Comparison of ENCODE assay signal across 23 cellular contexts in the genomic region with DNA sequence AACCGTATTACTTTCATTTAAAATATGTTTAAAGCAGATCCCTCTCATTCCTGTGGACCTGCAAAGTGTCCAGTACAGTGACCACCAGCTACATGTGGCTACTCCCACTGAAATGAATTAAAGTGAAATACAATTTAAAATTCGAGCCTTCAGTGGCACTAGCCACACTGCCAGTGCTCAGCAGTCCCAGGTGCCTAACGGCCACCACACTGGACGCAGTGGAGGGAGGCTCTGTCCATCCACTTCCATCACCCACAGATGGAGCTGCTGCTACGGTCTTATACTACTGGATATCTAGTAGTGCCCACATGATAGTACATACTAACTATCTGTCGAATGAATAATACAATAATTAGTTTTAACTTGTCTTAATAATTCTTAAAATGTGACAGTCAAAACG. TPM values are rescaled to one million over a fixed set of nuclear protein-coding genes. Genes with fewer than 3 reads are reported as not detected.
A peak's percentile ranks its signal among the peaks of the same experiment; 100 is the strongest.
DNase-seq lines count a peak whose midpoint lies in the region; ATAC-seq and TF ChIP-seq lines count a peak whose summit lies in the region.
"Had no signal": no experiment of that assay in that cellular context is flagged by ENCODE, and none has a peak within 500 bp of the region (broad histone marks: within the 10 kb centered on the region; RNA-seq: fewer than 3 reads in every experiment).

No MANE protein-coding gene starts in this region.

- intact Hi-C loops in lower lobe of right lung (cut with DNase I): no loop called here

- no peak overlapping the region for H3K27ac ChIP-seq in lower lobe of right lung
- H3K27ac ChIP-seq: C4-2B, HL-60, Peyer's patch had no signal

- H3K4me3 ChIP-seq in lower lobe of right lung: no peak overlapping the region
- H3K4me3 ChIP-seq: Peyer's patch had no signal

- H3K27ac Mint-ChIP-seq in WTC11: no peak overlapping the region

- no peak for ATAC-seq in WTC11
- ATAC-seq in lower lobe of right lung: no peak
- ATAC-seq in GM21367 (IDR thresholded peaks at IDR 0.05; ENCODE audit: unreplicated experiment): no peak
- ATAC-seq in HG03520 (IDR thresholded peaks at IDR 0.05; ENCODE audit: unreplicated experiment): no peak

- no peak for TF ChIP-seq CTCF in WTC11 (IDR thresholded peaks at IDR 0.05)
- TF ChIP-seq CTCF in lower lobe of right lung (IDR thresholded peaks at IDR 0.05): no peak

- peaks cover 12% of the 10 kb centered on the region for H3K4me1 ChIP-seq in lower lobe of right lung

- peaks cover 46% of the 10 kb centered on the region for H3K4me1 Mint-ChIP-seq in WTC11

- H3K9me3 Mint-ChIP-seq in WTC11: no peaks in the 10 kb centered on the region
- H3K9me3 Mint-ChIP-seq: IgD-negative memory B cell had no signal

- peak overlapping the region; percentile 37; the same call in 1 of the 2 replicates for H3K4me3 Mint-ChIP-seq in WTC11

- peaks cover 12% of the 10 kb centered on the region for H3K36me3 Mint-ChIP-seq in WTC11

- no peaks in the 10 kb centered on the region for H3K9me3 ChIP-seq in lower lobe of right lung
- H3K9me3 ChIP-seq: Peyer's patch had no signal

- no peaks in the 10 kb centered on the region for H3K36me3 ChIP-seq in lower lobe of right lung
- H3K36me3 ChIP-seq: Peyer's patch had no signal

- CTCF ChIA-PET in WTC11 (lab: Charles Lee): interaction anchor here (0.9 to 6.9 kb wide), 7 partner anchors 11 to 233 kb away, joined by 3 to 83 read pairs (median 6); a partner anchor contains a TSS

- H3K27me3 ChIP-seq in lower lobe of right lung (ENCODE audit: low read depth): peaks cover 73% of the 10 kb centered on the region

- H3K27me3 Mint-ChIP-seq in WTC11 (ENCODE audit: low read depth): peaks cover 15% of the 10 kb centered on the region

- POLR2A ChIA-PET in WTC11 (lab: Charles Lee): no interaction called here

- DNase-seq in NCI-H460 (ENCODE audit: extremely low read depth, low read depth) (peak; percentile 47), WTC11 (ENCODE audit: low spot score) (no peak), lower lobe of right lung (peak; percentile 14), retina (peak; percentile 40), germinal center (ENCODE audit: low spot score) (no peak)
- DNase-seq: ACHN; AML-193; DMS79; HCEC 1CT; Karpas-422; NCI-H1436; NCI-H2029 treated with DMSO at 0.1 percent for 48 hours; NCI-H2171; NCI-H446; NK-92 treated with Interleukin-12 subunit alpha and Interleukin-12 subunit beta, amount 100 ng/mL, for 24 hours; Peyer's patch had no signal

TF ChIP-seq in WTC11, 78 proteins besides CTCF, POLR2A, EP300 and RAD21:
- TF ChIP-seq OVOL2 (CRISPR knock-in tag; IDR thresholded peaks at IDR 0.05; ENCODE audit: borderline replicate concordance): no peak
- TF ChIP-seq ZNF232 (CRISPR knock-in tag; IDR thresholded peaks at IDR 0.05): no peak

RNA-seq across cellular contexts. Expression of a gene that starts 2.3 kb away (rescaled TPM):
- 23.7 and 26.8 TPM in 2 replicates for total RNA-seq in NCI-H460 (2014; rRNA removed; shearing (Covaris generic))
- polyA plus RNA-seq in NCI-H460 (2014; cell fraction: nucleus; rRNA removed): 87.7 and 96.1 TPM in 2 replicates
- total RNA-seq in WTC11 (2021) (78.1 to 85.5 TPM (median 78.7 TPM) in 3 replicates), lower lobe of right lung (3.9 TPM)

RNA-seq across cellular contexts. Expression of a gene that starts 21.2 kb away (rescaled TPM):
- total RNA-seq in NCI-H460 (2014; rRNA removed; shearing (Covaris generic)): 7.8 and 11.0 TPM in 2 replicates
- 21.7 and 23.4 TPM in 2 replicates for polyA plus RNA-seq in NCI-H460 (2014; cell fraction: nucleus; rRNA removed)
- total RNA-seq in WTC11 (2021): 1.8 to 2.1 TPM (median 2.0 TPM) in 3 replicates
- 5.8 TPM for total RNA-seq in lower lobe of right lung

RNA-seq across cellular contexts. Expression of a gene that starts 44.9 kb away (rescaled TPM):
- not detected in 2 replicates for total RNA-seq in NCI-H460 (2014; rRNA removed; shearing (Covaris generic))
- polyA plus RNA-seq in NCI-H460 (2014; cell fraction: nucleus; rRNA removed): not detected in 2 replicates
- total RNA-seq in WTC11 (2021) (0.11 TPM in 1 of 3 replicates, not detected in the others), lower lobe of right lung (0.18 TPM)
- total RNA-seq: MCF 10A, SK-MEL-5 had no signal

Comparison
In these comparisons a context has a peak if more than half of its experiments do, and no peak if none do; other contexts are left out.
1. DNase-seq: peak in NCI-H460 (single experiment), lower lobe of right lung (single experiment) and retina (single experiment); none in WTC11 (single experiment) and germinal center (single experiment).